Comparison of ENCODE assay signal across 12 cellular contexts in the genomic region with DNA sequence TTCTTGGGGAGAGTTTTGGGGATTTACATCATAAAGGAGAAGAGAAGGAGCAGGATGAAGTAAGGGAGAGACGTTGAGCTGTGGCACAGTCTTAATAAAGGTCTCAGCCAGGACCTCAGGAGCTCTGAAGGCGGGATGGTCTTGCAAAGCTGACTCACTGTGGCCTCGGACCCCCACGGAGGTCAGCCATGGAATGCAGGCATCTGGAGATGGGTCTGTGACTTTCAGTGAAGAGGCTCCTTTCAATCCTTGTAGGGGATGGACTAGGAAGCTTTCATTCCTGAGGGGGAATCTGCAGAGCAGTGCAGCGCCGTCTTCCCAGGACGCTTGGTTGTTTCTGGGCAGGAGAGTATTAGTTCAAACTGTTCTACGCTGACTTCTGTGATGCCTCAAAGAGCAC.
"Had no signal": no experiment of that assay in that cellular context is flagged by ENCODE, and none has a peak within 500 bp of the region (broad histone marks: within the 10 kb centered on the region; RNA-seq: fewer than 3 reads in every experiment).

No MANE protein-coding gene starts in this region.

- H3K27ac Mint-ChIP-seq: activated CD8-positive, alpha-beta T cell treated with anti-CD3 and anti-CD28 coated beads for 36 hours; brain; T-cell had no signal

- H3K36me3 Mint-ChIP-seq: T-cell had no signal

- H3K27me3 ChIP-seq: stomach had no signal

- H3K36me3 ChIP-seq: left ventricle myocardium inferior, stomach had no signal

- ATAC-seq: activated CD8-positive, alpha-beta T cell treated with anti-CD3 and anti-CD28 coated beads for 36 hours; T-cell had no signal

- H3K9me3 ChIP-seq: left ventricle myocardium inferior, stomach had no signal

- H3K4me1 ChIP-seq: left ventricle myocardium inferior, parathyroid adenoma, stomach had no signal

- H3K4me1 Mint-ChIP-seq: T-cell had no signal

- H3K4me3 Mint-ChIP-seq: activated CD8-positive, alpha-beta T cell treated with anti-CD3 and anti-CD28 coated beads for 36 hours; brain; T-cell had no signal

- DNase-seq: activated CD8-positive, alpha-beta memory T cell treated with anti-CD3 and anti-CD28 coated beads, Interleukin-2, amount 50 U/mL, for 48 hours; activated CD8-positive, alpha-beta T cell treated with anti-CD3 and anti-CD28 coated beads for 36 hours; activated naive CD4-positive, alpha-beta T cell treated with Interleukin-2 at 50 U/mL for 16 hours; dermis blood vessel endothelial cell; glutamatergic neuron; left ventricle myocardium inferior; stomach; T-cell; T1000 had no signal

- H3K9me3 Mint-ChIP-seq: activated CD8-positive, alpha-beta T cell treated with anti-CD3 and anti-CD28 coated beads for 36 hours; brain; T-cell had no signal

- H3K4me3 ChIP-seq: left ventricle myocardium inferior, skin epidermis, stomach had no signal

- H3K27ac ChIP-seq: left ventricle myocardium inferior, parathyroid adenoma, skin epidermis, stomach had no signal

- H3K27me3 Mint-ChIP-seq: activated CD8-positive, alpha-beta T cell treated with anti-CD3 and anti-CD28 coated beads for 36 hours; brain; T-cell had no signal
